Comparison of ENCODE assay signal across 1 cellular context in the genomic region with DNA sequence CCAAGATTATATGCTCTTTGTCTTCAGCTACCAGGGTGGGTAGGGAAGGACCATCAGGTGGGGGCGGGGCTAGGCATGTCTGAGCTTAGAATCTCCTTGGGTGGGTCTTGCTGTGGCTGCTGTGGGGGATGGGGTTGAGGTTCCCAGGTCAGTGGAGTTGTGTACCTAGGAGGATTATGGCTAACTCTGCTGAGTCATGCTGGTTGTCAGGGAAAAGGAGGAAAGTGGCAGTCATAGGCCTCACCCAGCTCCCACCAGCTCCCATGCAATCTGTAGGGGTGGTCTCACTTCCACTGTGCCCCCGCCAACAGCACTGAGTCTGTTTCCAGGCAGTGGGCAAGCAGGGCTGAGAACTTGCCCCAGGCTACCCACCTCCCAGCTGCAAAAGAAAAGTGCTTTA.
TF ChIP-seq lines count a peak whose summit lies in the region.

No MANE protein-coding gene starts in this region.

TF ChIP-seq in K562, 482 proteins besides CTCF, POLR2A, EP300 and RAD21:
- 0 out of 2 replicates have a peak, but pooled peaks have one; percentile 6 for TF ChIP-seq MAFG (tag; conservative IDR thresholded peaks at IDR 0.05)
TF ChIP-seq in K562: peak in this region for 1; not testable (repeated sequence) for 481.
